18 cellular contexts compared by ENCODE assay signal in the genomic region with DNA sequence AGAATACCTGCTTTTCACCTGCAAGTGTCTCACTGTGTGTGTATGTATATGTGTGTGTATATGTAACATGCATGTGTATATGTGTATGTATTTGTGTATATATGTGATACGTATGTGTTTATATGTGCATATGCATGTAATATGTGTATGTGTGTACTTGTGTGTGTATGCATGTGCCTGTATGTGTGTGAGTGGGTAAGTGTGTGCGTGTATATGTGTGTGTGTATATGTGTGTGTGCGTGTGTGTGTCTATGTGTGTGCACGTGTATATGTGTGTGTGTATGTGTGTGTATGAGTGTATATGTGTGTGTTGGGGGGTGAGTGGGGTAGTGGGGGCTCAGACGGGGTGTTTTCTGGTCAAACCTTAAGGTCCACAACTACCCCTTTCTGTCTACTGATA.
"Had no signal": no experiment of that assay in that cellular context is flagged by ENCODE, and none has a peak within 500 bp of the region (broad histone marks: within the 10 kb centered on the region; RNA-seq: fewer than 3 reads in every experiment).

No MANE protein-coding gene starts in this region.

- ATAC-seq: activated CD8-positive, alpha-beta memory T cell treated with anti-CD3 and anti-CD28 coated beads, Interleukin-2, amount 10 ng/mL, durations not matched to agents 7 days and 5 days; activated T-helper 17 cell treated with anti-CD3 and anti-CD28 coated beads, Interleukin-2, amount 50 U/mL, for 72 hours; naive thymus-derived CD8-positive, alpha-beta T cell; stimulated activated naive B cell treated with anti-CD40 and anti-IgM and Interleukin-4, amounts not matched to agents 10 μg/mL and 1 μg/mL and 100 μg/mL, for 72 hours had no signal

- H2AFZ ChIP-seq: parathyroid adenoma had no signal

- H3K4me1 Mint-ChIP-seq: activated naive CD8-positive, alpha-beta T cell treated with anti-CD3 and anti-CD28 coated beads, Interleukin-2, amount 10 ng/mL, durations not matched to agents 7 days and 5 days; activated T-helper 17 cell treated with anti-CD3 and anti-CD28 coated beads, Interleukin-2, amount 50 U/mL, for 72 hours; stimulated activated naive B cell treated with anti-CD40 and anti-IgM and Interleukin-4, amounts not matched to agents 10 μg/mL and 1 μg/mL and 100 μg/mL, for 72 hours had no signal

- H3K9me3 ChIP-seq: left ventricle myocardium inferior, sigmoid colon, thoracic aorta had no signal

- H3K27ac ChIP-seq: left ventricle myocardium inferior, parathyroid adenoma, thoracic aorta, VCaP had no signal

- H3K4me3 Mint-ChIP-seq: activated CD4-positive, alpha-beta memory T cell treated with anti-CD3 and anti-CD28 coated beads for 36 hours; activated CD8-positive, alpha-beta memory T cell treated with anti-CD3 and anti-CD28 coated beads, Interleukin-2, amount 10 ng/mL, durations not matched to agents 7 days and 5 days; activated naive CD8-positive, alpha-beta T cell treated with anti-CD3 and anti-CD28 coated beads, Interleukin-2, amount 10 ng/mL, durations not matched to agents 7 days and 5 days; activated T-helper 17 cell treated with anti-CD3 and anti-CD28 coated beads, Interleukin-2, amount 50 U/mL, for 72 hours; naive thymus-derived CD8-positive, alpha-beta T cell; stimulated activated naive B cell treated with anti-CD40 and anti-IgM and Interleukin-4, amounts not matched to agents 10 μg/mL and 1 μg/mL and 100 μg/mL, for 72 hours had no signal

- H3K36me3 ChIP-seq: left ventricle myocardium inferior, sigmoid colon, thoracic aorta had no signal

- H3K27me3 ChIP-seq: sigmoid colon had no signal

- H3K9me3 Mint-ChIP-seq: activated CD4-positive, alpha-beta memory T cell treated with anti-CD3 and anti-CD28 coated beads for 36 hours; activated naive CD8-positive, alpha-beta T cell treated with anti-CD3 and anti-CD28 coated beads, Interleukin-2, amount 10 ng/mL, durations not matched to agents 7 days and 5 days; activated T-helper 17 cell treated with anti-CD3 and anti-CD28 coated beads, Interleukin-2, amount 50 U/mL, for 72 hours; naive thymus-derived CD8-positive, alpha-beta T cell had no signal

- H3K27ac Mint-ChIP-seq: activated CD4-positive, alpha-beta memory T cell treated with anti-CD3 and anti-CD28 coated beads for 36 hours; activated CD8-positive, alpha-beta memory T cell treated with anti-CD3 and anti-CD28 coated beads, Interleukin-2, amount 10 ng/mL, durations not matched to agents 7 days and 5 days; activated naive CD8-positive, alpha-beta T cell treated with anti-CD3 and anti-CD28 coated beads, Interleukin-2, amount 10 ng/mL, durations not matched to agents 7 days and 5 days; activated T-helper 17 cell treated with anti-CD3 and anti-CD28 coated beads, Interleukin-2, amount 50 U/mL, for 72 hours; naive thymus-derived CD8-positive, alpha-beta T cell; stimulated activated naive B cell treated with anti-CD40 and anti-IgM and Interleukin-4, amounts not matched to agents 10 μg/mL and 1 μg/mL and 100 μg/mL, for 72 hours had no signal

- DNase-seq: activated CD4-positive, alpha-beta memory T cell treated with anti-CD3 and anti-CD28 coated beads for 36 hours; activated CD4-positive, alpha-beta T cell treated with anti-CD3 and anti-CD28 coated beads for 1 hour; activated CD8-positive, alpha-beta memory T cell treated with anti-CD3 and anti-CD28 coated beads, Interleukin-2, amount 10 ng/mL, durations not matched to agents 7 days and 5 days; activated naive CD4-positive, alpha-beta T cell; activated naive CD8-positive, alpha-beta T cell treated with anti-CD3 and anti-CD28 coated beads, Interleukin-2, amount 10 ng/mL, durations not matched to agents 7 days and 5 days; amygdala; erythroblast; left ventricle myocardium inferior; mammary epithelial cell; naive thymus-derived CD8-positive, alpha-beta T cell; sigmoid colon; stimulated activated naive B cell treated with anti-CD40 and anti-IgM and Interleukin-4, amounts not matched to agents 10 μg/mL and 1 μg/mL and 100 μg/mL, for 72 hours; SW 1271; T-helper 2 cell had no signal

- H3K9ac ChIP-seq: parathyroid adenoma had no signal

- H3K4me1 ChIP-seq: left ventricle myocardium inferior, parathyroid adenoma had no signal

- H3K36me3 Mint-ChIP-seq: activated CD4-positive, alpha-beta memory T cell treated with anti-CD3 and anti-CD28 coated beads for 36 hours; activated CD8-positive, alpha-beta memory T cell treated with anti-CD3 and anti-CD28 coated beads, Interleukin-2, amount 10 ng/mL, durations not matched to agents 7 days and 5 days; naive thymus-derived CD8-positive, alpha-beta T cell; stimulated activated naive B cell treated with anti-CD40 and anti-IgM and Interleukin-4, amounts not matched to agents 10 μg/mL and 1 μg/mL and 100 μg/mL, for 72 hours had no signal

- H3K4me3 ChIP-seq: left ventricle myocardium inferior, sigmoid colon, thoracic aorta had no signal

- H3K27me3 Mint-ChIP-seq: activated naive CD8-positive, alpha-beta T cell treated with anti-CD3 and anti-CD28 coated beads, Interleukin-2, amount 10 ng/mL, durations not matched to agents 7 days and 5 days; naive thymus-derived CD8-positive, alpha-beta T cell; stimulated activated naive B cell treated with anti-CD40 and anti-IgM and Interleukin-4, amounts not matched to agents 10 μg/mL and 1 μg/mL and 100 μg/mL, for 72 hours had no signal
